In the genomic region with DNA sequence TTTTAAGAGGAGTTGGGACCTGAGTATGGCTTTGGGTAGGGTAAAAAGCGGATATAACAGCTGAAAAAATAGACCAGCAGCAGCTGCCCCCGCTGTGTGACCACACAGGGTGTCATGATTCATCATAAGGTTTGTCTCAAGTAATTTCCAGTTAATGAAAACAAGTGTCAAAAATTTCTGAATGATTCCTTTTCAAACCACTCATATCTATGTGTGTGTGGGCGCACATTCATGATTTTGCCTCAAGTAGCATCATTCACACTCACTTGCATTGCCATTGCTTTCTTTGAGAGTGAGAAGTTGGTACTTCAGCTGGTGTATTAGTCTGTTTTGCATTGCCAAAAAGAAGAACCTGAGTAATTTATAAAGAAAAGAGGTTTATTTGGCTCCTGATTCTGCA, we compare ENCODE assay signal across 1 cellular context.
A peak's percentile ranks its signal among the peaks of the same experiment; 100 is the strongest.
TF ChIP-seq lines count a peak whose summit lies in the region.

No MANE protein-coding gene starts in this region.

TF ChIP-seq in GM12878, 131 proteins besides CTCF, POLR2A, EP300 and RAD21 (continued from another document and continues in another):
- TF ChIP-seq SMAD1 (IDR thresholded peaks at IDR 0.05; ENCODE audit: low read depth, partially characterized antibody) (no peak), ATF7 (IDR thresholded peaks at IDR 0.05; ENCODE audit: low read depth) (peak; percentile 85), BHLHE40 (IDR thresholded peaks at IDR 0.05; ENCODE audit: borderline replicate concordance in 1 of 2, low read depth in 2 of 2, low read length in 1 of 2) (peak; percentile 14 to 24; a peak in 1 of 4 replicates), ASH2L (IDR thresholded peaks at IDR 0.05; ENCODE audit: borderline replicate concordance, low read depth) (no peak), RB1 (IDR thresholded peaks at IDR 0.05; ENCODE audit: borderline replicate concordance) (no peak), NR2C2 (IDR thresholded peaks at IDR 0.05; ENCODE audit: borderline replicate concordance, control insufficient read depth, insufficient read length, low read depth) (no peak), MYC (IDR thresholded peaks at IDR 0.05; ENCODE audit: insufficient read depth, insufficient read length, insufficient replicate concordance, low read length, severe bottlenecking) (no peak), IRF4 (IDR thresholded peaks at IDR 0.05; ENCODE audit: low read depth, low read length) (peak; percentile 18; the same call in 1 of the 2 replicates), SREBF2 (IDR thresholded peaks at IDR 0.05; ENCODE audit: low read length) (no peak), RBBP5 (conservative IDR thresholded peaks at IDR 0.05) (no peak), ZBED1 (IDR thresholded peaks at IDR 0.05; ENCODE audit: borderline replicate concordance) (peak; percentile 69), ZNF274 (IDR thresholded peaks at IDR 0.05; ENCODE audit: insufficient read depth, insufficient read length) (no peak), KLF5 (IDR thresholded peaks at IDR 0.05; ENCODE audit: partially characterized antibody) (no peak), SMAD5 (IDR thresholded peaks at IDR 0.05; ENCODE audit: low read depth) (no peak), BCL3 (IDR thresholded peaks at IDR 0.05; ENCODE audit: borderline replicate concordance, insufficient read depth, low read depth, low read length, poor library complexity, severe bottlenecking) (no peak), MEF2B (IDR thresholded peaks at IDR 0.05; ENCODE audit: partially characterized antibody, poor library complexity, severe bottlenecking) (peak; percentile 48), PAX8 (IDR thresholded peaks at IDR 0.05) (no peak), ZBTB40 (IDR thresholded peaks at IDR 0.05; ENCODE audit: borderline replicate concordance) (no peak), RCOR1 (conservative IDR thresholded peaks at IDR 0.05; ENCODE audit: low read depth, low read length) (no peak), YY1 (IDR thresholded peaks at IDR 0.05; ENCODE audit: low read depth, low read length) (0 out of 2 replicates have a peak, but pooled peaks have one; percentile 7), TARDBP (IDR thresholded peaks at IDR 0.05; ENCODE audit: borderline replicate concordance) (no peak), SUPT20H (IDR thresholded peaks at IDR 0.05; ENCODE audit: borderline replicate concordance, control insufficient read depth, low read depth, low read length) (no peak), MEF2A (IDR thresholded peaks at IDR 0.05; ENCODE audit: insufficient read depth, low read depth, low read length) (peak; percentile 70; the same call in 1 of the 2 replicates), ZBTB4 (CRISPR knock-in tag; IDR thresholded peaks at IDR 0.05) (no peak), CHD2 (IDR thresholded peaks at IDR 0.05; ENCODE audit: borderline replicate concordance, low read depth, low read length) (no peak), KDM1A (IDR thresholded peaks at IDR 0.05; ENCODE audit: borderline replicate concordance) (no peak), ZZZ3 (IDR thresholded peaks at IDR 0.05; ENCODE audit: control insufficient read depth, insufficient read length, low read depth) (no peak), IKZF1 (conservative IDR thresholded peaks at IDR 0.05) (peak; percentile 67), NKRF (conservative IDR thresholded peaks at IDR 0.05) (no peak), ZSCAN29 (IDR thresholded peaks at IDR 0.05) (no peak), KAT2A (conservative IDR thresholded peaks at IDR 0.05; ENCODE audit: control insufficient read depth, low read depth, low read length) (no peak)
- TF ChIP-seq, protein P1, sequence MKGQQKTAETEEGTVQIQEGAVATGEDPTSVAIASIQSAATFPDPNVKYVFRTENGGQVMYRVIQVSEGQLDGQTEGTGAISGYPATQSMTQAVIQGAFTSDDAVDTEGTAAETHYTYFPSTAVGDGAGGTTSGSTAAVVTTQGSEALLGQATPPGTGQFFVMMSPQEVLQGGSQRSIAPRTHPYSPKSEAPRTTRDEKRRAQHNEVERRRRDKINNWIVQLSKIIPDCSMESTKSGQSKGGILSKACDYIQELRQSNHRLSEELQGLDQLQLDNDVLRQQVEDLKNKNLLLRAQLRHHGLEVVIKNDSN (IDR thresholded peaks at IDR 0.05; ENCODE audit: borderline replicate concordance, extremely low read length, insufficient read depth, low read depth, low read length): no peak
- TF ChIP-seq, protein P2, sequence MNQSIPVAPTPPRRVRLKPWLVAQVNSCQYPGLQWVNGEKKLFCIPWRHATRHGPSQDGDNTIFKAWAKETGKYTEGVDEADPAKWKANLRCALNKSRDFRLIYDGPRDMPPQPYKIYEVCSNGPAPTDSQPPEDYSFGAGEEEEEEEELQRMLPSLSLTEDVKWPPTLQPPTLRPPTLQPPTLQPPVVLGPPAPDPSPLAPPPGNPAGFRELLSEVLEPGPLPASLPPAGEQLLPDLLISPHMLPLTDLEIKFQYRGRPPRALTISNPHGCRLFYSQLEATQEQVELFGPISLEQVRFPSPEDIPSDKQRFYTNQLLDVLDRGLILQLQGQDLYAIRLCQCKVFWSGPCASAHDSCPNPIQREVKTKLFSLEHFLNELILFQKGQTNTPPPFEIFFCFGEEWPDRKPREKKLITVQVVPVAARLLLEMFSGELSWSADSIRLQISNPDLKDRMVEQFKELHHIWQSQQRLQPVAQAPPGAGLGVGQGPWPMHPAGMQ (IDR thresholded peaks at IDR 0.05; ENCODE audit: borderline replicate concordance): no peak
- TF ChIP-seq, protein P3, sequence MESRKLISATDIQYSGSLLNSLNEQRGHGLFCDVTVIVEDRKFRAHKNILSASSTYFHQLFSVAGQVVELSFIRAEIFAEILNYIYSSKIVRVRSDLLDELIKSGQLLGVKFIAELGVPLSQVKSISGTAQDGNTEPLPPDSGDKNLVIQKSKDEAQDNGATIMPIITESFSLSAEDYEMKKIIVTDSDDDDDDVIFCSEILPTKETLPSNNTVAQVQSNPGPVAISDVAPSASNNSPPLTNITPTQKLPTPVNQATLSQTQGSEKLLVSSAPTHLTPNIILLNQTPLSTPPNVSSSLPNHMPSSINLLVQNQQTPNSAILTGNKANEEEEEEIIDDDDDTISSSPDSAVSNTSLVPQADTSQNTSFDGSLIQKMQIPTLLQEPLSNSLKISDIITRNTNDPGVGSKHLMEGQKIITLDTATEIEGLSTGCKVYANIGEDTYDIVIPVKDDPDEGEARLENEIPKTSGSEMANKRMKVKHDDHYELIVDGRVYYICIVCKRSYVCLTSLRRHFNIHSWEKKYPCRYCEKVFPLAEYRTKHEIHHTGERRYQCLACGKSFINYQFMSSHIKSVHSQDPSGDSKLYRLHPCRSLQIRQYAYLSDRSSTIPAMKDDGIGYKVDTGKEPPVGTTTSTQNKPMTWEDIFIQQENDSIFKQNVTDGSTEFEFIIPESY (IDR thresholded peaks at IDR 0.05): no peak
- TF ChIP-seq, protein P4, sequence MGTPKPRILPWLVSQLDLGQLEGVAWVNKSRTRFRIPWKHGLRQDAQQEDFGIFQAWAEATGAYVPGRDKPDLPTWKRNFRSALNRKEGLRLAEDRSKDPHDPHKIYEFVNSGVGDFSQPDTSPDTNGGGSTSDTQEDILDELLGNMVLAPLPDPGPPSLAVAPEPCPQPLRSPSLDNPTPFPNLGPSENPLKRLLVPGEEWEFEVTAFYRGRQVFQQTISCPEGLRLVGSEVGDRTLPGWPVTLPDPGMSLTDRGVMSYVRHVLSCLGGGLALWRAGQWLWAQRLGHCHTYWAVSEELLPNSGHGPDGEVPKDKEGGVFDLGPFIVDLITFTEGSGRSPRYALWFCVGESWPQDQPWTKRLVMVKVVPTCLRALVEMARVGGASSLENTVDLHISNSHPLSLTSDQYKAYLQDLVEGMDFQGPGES (IDR thresholded peaks at IDR 0.05): no peak
- TF ChIP-seq, protein P5, sequence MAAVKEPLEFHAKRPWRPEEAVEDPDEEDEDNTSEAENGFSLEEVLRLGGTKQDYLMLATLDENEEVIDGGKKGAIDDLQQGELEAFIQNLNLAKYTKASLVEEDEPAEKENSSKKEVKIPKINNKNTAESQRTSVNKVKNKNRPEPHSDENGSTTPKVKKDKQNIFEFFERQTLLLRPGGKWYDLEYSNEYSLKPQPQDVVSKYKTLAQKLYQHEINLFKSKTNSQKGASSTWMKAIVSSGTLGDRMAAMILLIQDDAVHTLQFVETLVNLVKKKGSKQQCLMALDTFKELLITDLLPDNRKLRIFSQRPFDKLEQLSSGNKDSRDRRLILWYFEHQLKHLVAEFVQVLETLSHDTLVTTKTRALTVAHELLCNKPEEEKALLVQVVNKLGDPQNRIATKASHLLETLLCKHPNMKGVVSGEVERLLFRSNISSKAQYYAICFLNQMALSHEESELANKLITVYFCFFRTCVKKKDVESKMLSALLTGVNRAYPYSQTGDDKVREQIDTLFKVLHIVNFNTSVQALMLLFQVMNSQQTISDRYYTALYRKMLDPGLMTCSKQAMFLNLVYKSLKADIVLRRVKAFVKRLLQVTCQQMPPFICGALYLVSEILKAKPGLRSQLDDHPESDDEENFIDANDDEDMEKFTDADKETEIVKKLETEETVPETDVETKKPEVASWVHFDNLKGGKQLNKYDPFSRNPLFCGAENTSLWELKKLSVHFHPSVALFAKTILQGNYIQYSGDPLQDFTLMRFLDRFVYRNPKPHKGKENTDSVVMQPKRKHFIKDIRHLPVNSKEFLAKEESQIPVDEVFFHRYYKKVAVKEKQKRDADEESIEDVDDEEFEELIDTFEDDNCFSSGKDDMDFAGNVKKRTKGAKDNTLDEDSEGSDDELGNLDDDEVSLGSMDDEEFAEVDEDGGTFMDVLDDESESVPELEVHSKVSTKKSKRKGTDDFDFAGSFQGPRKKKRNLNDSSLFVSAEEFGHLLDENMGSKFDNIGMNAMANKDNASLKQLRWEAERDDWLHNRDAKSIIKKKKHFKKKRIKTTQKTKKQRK (IDR thresholded peaks at IDR 0.05; ENCODE audit: low read depth, low read length): no peak
